ENCODE assay signal across 17 cellular contexts in the genomic region with DNA sequence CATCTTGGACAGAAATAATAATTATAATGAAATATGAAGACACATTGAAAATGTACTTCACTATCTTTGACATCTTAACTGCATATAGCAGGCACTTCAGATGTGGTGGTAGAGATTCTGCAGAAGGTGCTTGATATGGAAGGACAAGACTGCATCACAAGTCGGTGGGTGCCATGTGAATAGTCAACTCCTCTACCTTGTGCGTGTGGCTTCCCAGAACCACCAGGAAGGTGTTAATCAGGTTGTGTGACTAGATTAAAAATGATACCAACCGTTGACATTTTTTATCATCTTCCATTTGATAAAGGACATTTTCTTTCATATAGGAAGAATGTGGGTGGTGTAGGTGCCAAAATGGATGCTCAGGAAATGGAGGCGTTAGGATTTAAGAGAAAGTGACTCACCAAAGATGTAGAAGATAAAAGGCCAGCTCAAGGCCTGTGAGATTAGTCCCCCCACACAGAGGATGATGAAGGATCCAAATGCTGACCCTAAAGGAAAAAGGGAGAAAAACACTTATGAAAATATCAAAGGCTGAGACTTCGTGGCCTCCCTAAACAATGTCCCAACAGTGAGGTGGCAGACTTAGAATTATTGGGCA. TPM values are rescaled to one million over a fixed set of nuclear protein-coding genes. Genes with fewer than 3 reads are reported as not detected.
A peak's percentile ranks its signal among the peaks of the same experiment; 100 is the strongest.
DNase-seq lines count a peak whose midpoint lies in the region; ATAC-seq and TF ChIP-seq lines count a peak whose summit lies in the region.
"Had no signal": no experiment of that assay in that cellular context is flagged by ENCODE, and none has a peak within 500 bp of the region (broad histone marks: within the 10 kb centered on the region; RNA-seq: fewer than 3 reads in every experiment).

No MANE protein-coding gene starts in this region.

- DNase-seq in activated CD4-positive, alpha-beta memory T cell treated with anti-CD3 and anti-CD28 coated beads for 36 hours, result peak; percentile 52
- DNase-seq in activated CD4-positive, alpha-beta memory T cell treated with anti-CD3 and anti-CD28 coated beads, Interleukin-2, amount 10 ng/mL, durations not matched to agents 7 days and 5 days, result no peak
- DNase-seq in stimulated activated naive CD8-positive, alpha-beta T cell treated with anti-CD3 and anti-CD28 coated beads, Interleukin-15, Interleukin-2, amounts not matched to agents 100 U/mL and 50 U/mL, for 24 hours, result no peak
- no peak for DNase-seq in stimulated activated naive CD8-positive, alpha-beta T cell treated with anti-CD3 and anti-CD28 coated beads, Interleukin-15, amount 100 ng/mL, for 72 hours
- DNase-seq in activated naive CD8-positive, alpha-beta T cell treated with anti-CD3 and anti-CD28 coated beads, Interleukin-2, amount 50 U/mL, for 24 hours, result peak; percentile 9
- DNase-seq in GM20000 (ENCODE audit: low spot score), result no peak
- DNase-seq in left colon, result no peak
- DNase-seq: AML-193, Calu3, HCEC 1CT, IMR-90, NCI-H187 treated with DMSO at 0.1 percent for 48 hours, NCI-H446 treated with DMSO at 0.1 percent for 48 hours, NCI-H774, PC-9 had no signal

- H3K4me1 Mint-ChIP-seq in activated CD4-positive, alpha-beta memory T cell treated with anti-CD3 and anti-CD28 coated beads for 36 hours (ENCODE audit: low read depth), result peaks cover 40% of the 10 kb centered on the region
- peaks cover 4% of the 10 kb centered on the region for H3K4me1 Mint-ChIP-seq in activated CD4-positive, alpha-beta memory T cell treated with anti-CD3 and anti-CD28 coated beads, Interleukin-2, amount 10 ng/mL, durations not matched to agents 7 days and 5 days
- peaks cover 14% of the 10 kb centered on the region for H3K4me1 Mint-ChIP-seq in stimulated activated naive CD8-positive, alpha-beta T cell treated with anti-CD3 and anti-CD28 coated beads, Interleukin-15, amount 100 ng/mL, for 72 hours
- peaks cover 14% of the 10 kb centered on the region for H3K4me1 Mint-ChIP-seq in activated naive CD8-positive, alpha-beta T cell treated with anti-CD3 and anti-CD28 coated beads, Interleukin-2, amount 50 U/mL, for 24 hours

- TF ChIP-seq CTCF in GM20000 (IDR thresholded peaks at IDR 0.05; ENCODE audit: extremely low read depth, missing control alignments), result no peak

- intact Hi-C loops in activated CD4-positive, alpha-beta memory T cell treated with anti-CD3 and anti-CD28 coated beads for 36 hours (cut with micrococcal nuclease), result no loop called here
- intact Hi-C loops in left colon (cut with DNase I, micrococcal nuclease), result no loop called here

- peak overlapping the region; percentile 77 for H3K27ac Mint-ChIP-seq in activated CD4-positive, alpha-beta memory T cell treated with anti-CD3 and anti-CD28 coated beads for 36 hours
- no peak overlapping the region for H3K27ac Mint-ChIP-seq in activated CD4-positive, alpha-beta memory T cell treated with anti-CD3 and anti-CD28 coated beads, Interleukin-2, amount 10 ng/mL, durations not matched to agents 7 days and 5 days
- no peak overlapping the region for H3K27ac Mint-ChIP-seq in stimulated activated naive CD8-positive, alpha-beta T cell treated with anti-CD3 and anti-CD28 coated beads, Interleukin-15, amount 100 ng/mL, for 72 hours
- H3K27ac Mint-ChIP-seq in activated naive CD8-positive, alpha-beta T cell treated with anti-CD3 and anti-CD28 coated beads, Interleukin-2, amount 50 U/mL, for 24 hours, result peak overlapping the region; percentile 53

- H3K4me3 Mint-ChIP-seq in activated CD4-positive, alpha-beta memory T cell treated with anti-CD3 and anti-CD28 coated beads for 36 hours, result no peak overlapping the region
- H3K4me3 Mint-ChIP-seq in activated CD4-positive, alpha-beta memory T cell treated with anti-CD3 and anti-CD28 coated beads, Interleukin-2, amount 10 ng/mL, durations not matched to agents 7 days and 5 days, result no peak overlapping the region
- no peak overlapping the region for H3K4me3 Mint-ChIP-seq in stimulated activated naive CD8-positive, alpha-beta T cell treated with anti-CD3 and anti-CD28 coated beads, Interleukin-15, amount 100 ng/mL, for 72 hours
- H3K4me3 Mint-ChIP-seq in activated naive CD8-positive, alpha-beta T cell treated with anti-CD3 and anti-CD28 coated beads, Interleukin-2, amount 50 U/mL, for 24 hours, result no peak overlapping the region

- H3K9me3 Mint-ChIP-seq in activated CD4-positive, alpha-beta memory T cell treated with anti-CD3 and anti-CD28 coated beads for 36 hours, result peaks cover 3% of the 10 kb centered on the region
- H3K9me3 Mint-ChIP-seq in activated CD4-positive, alpha-beta memory T cell treated with anti-CD3 and anti-CD28 coated beads, Interleukin-2, amount 10 ng/mL, durations not matched to agents 7 days and 5 days, result peaks cover 8% of the 10 kb centered on the region
- H3K9me3 Mint-ChIP-seq in stimulated activated naive CD8-positive, alpha-beta T cell treated with anti-CD3 and anti-CD28 coated beads, Interleukin-15, amount 100 ng/mL, for 72 hours, result peaks cover 8 to 9% of the 10 kb centered on the region in 2 donors
- peaks cover 4% of the 10 kb centered on the region for H3K9me3 Mint-ChIP-seq in activated naive CD8-positive, alpha-beta T cell treated with anti-CD3 and anti-CD28 coated beads, Interleukin-2, amount 50 U/mL, for 24 hours

- POLR2A ChIA-PET in activated CD4-positive, alpha-beta memory T cell treated with anti-CD3 and anti-CD28 coated beads for 36 hours (lab: Charles Lee), result no interaction called here
- POLR2A ChIA-PET in activated CD4-positive, alpha-beta memory T cell treated with anti-CD3 and anti-CD28 coated beads, Interleukin-2, amount 10 ng/mL, durations not matched to agents 7 days and 5 days (lab: Charles Lee), result no interaction called here

- H3K36me3 Mint-ChIP-seq in activated CD4-positive, alpha-beta memory T cell treated with anti-CD3 and anti-CD28 coated beads for 36 hours, result peaks cover 4% of the 10 kb centered on the region
- no peaks in the 10 kb centered on the region for H3K36me3 Mint-ChIP-seq in activated CD4-positive, alpha-beta memory T cell treated with anti-CD3 and anti-CD28 coated beads, Interleukin-2, amount 10 ng/mL, durations not matched to agents 7 days and 5 days (ENCODE audit: low read depth)
- no peaks in the 10 kb centered on the region for H3K36me3 Mint-ChIP-seq in activated naive CD8-positive, alpha-beta T cell treated with anti-CD3 and anti-CD28 coated beads, Interleukin-2, amount 50 U/mL, for 24 hours (ENCODE audit: low read depth)

- ATAC-seq in stimulated activated naive CD8-positive, alpha-beta T cell treated with anti-CD3 and anti-CD28 coated beads, Interleukin-15, Interleukin-2, amounts not matched to agents 100 U/mL and 50 U/mL, for 24 hours, result peak; percentile 71
- ATAC-seq in stimulated activated naive CD8-positive, alpha-beta T cell treated with anti-CD3 and anti-CD28 coated beads, Interleukin-15, amount 100 ng/mL, for 72 hours, result no peak
- peak; percentile 80 for ATAC-seq in activated naive CD8-positive, alpha-beta T cell treated with anti-CD3 and anti-CD28 coated beads, Interleukin-2, amount 50 U/mL, for 24 hours
- ATAC-seq in left colon, result no peak
- ATAC-seq: GM12878 had no signal

- CTCF ChIA-PET in activated CD4-positive, alpha-beta memory T cell treated with anti-CD3 and anti-CD28 coated beads for 36 hours (lab: Charles Lee), result no interaction called here
- CTCF ChIA-PET in activated CD4-positive, alpha-beta memory T cell treated with anti-CD3 and anti-CD28 coated beads, Interleukin-2, amount 10 ng/mL, durations not matched to agents 7 days and 5 days (lab: Charles Lee), result interaction anchor here (1.3 kb wide), 1 partner anchor 85 kb away, joined by 3 read pairs; no protein-coding TSS in a partner anchor

- no peaks in the 10 kb centered on the region for H3K27me3 Mint-ChIP-seq in activated CD4-positive, alpha-beta memory T cell treated with anti-CD3 and anti-CD28 coated beads for 36 hours
- no peaks in the 10 kb centered on the region for H3K27me3 Mint-ChIP-seq in activated CD4-positive, alpha-beta memory T cell treated with anti-CD3 and anti-CD28 coated beads, Interleukin-2, amount 10 ng/mL, durations not matched to agents 7 days and 5 days
- peaks cover 7% of the 10 kb centered on the region for H3K27me3 Mint-ChIP-seq in stimulated activated naive CD8-positive, alpha-beta T cell treated with anti-CD3 and anti-CD28 coated beads, Interleukin-15, amount 100 ng/mL, for 72 hours
- H3K27me3 Mint-ChIP-seq in activated naive CD8-positive, alpha-beta T cell treated with anti-CD3 and anti-CD28 coated beads, Interleukin-2, amount 50 U/mL, for 24 hours, result peaks cover under 1% of the 10 kb centered on the region

RNA-seq across cellular contexts. Expression of a gene that starts 12.3 kb away (rescaled TPM):
- not detected for total RNA-seq in activated CD4-positive, alpha-beta memory T cell treated with anti-CD3 and anti-CD28 coated beads for 36 hours
- total RNA-seq in activated CD4-positive, alpha-beta memory T cell treated with anti-CD3 and anti-CD28 coated beads, Interleukin-2, amount 10 ng/mL, durations not matched to agents 7 days and 5 days, result not detected
- total RNA-seq in left colon, result not detected
- total RNA-seq: Calu3, GM12878, IMR-90, LHCN-M2, PC-9 had no signal

RNA-seq across cellular contexts. Expression of a gene that starts 44.1 kb away (rescaled TPM):
- under 1 TPM in 1 of 2 experiments, not detected in 1; 0.43 TPM for total RNA-seq in activated CD4-positive, alpha-beta memory T cell treated with anti-CD3 and anti-CD28 coated beads for 36 hours
- total RNA-seq in activated CD4-positive, alpha-beta memory T cell treated with anti-CD3 and anti-CD28 coated beads, Interleukin-2, amount 10 ng/mL, durations not matched to agents 7 days and 5 days, result under 1 TPM; 0.15 to 0.96 TPM
- not detected for total RNA-seq in left colon
- total RNA-seq: Calu3, GM12878, IMR-90, LHCN-M2, PC-9 had no signal

RNA-seq across cellular contexts. Expression of a gene that starts 44.4 kb away (rescaled TPM):
- total RNA-seq in activated CD4-positive, alpha-beta memory T cell treated with anti-CD3 and anti-CD28 coated beads for 36 hours, result 10 to 100 TPM; 29.5 to 30.8 TPM
- 10 to 100 TPM; 32.6 to 33.5 TPM for total RNA-seq in activated CD4-positive, alpha-beta memory T cell treated with anti-CD3 and anti-CD28 coated beads, Interleukin-2, amount 10 ng/mL, durations not matched to agents 7 days and 5 days
- 10 to 100 TPM in 1 of 2 donors, 1 to 10 TPM in 1; 9.6 to 13.2 TPM for total RNA-seq in left colon

Comparison
In these comparisons a context has a peak if more than half of its experiments do, and no peak if none do; other contexts are left out.
1. DNase-seq: peak in activated CD4-positive, alpha-beta memory T cell treated with anti-CD3 and anti-CD28 coated beads for 36 hours (single experiment) and activated naive CD8-positive, alpha-beta T cell treated with anti-CD3 and anti-CD28 coated beads, Interleukin-2, amount 50 U/mL, for 24 hours (single experiment); none in activated CD4-positive, alpha-beta memory T cell treated with anti-CD3 and anti-CD28 coated beads, Interleukin-2, amount 10 ng/mL, durations not matched to agents 7 days and 5 days (single experiment), stimulated activated naive CD8-positive, alpha-beta T cell treated with anti-CD3 and anti-CD28 coated beads, Interleukin-15, Interleukin-2, amounts not matched to agents 100 U/mL and 50 U/mL, for 24 hours (single experiment), stimulated activated naive CD8-positive, alpha-beta T cell treated with anti-CD3 and anti-CD28 coated beads, Interleukin-15, amount 100 ng/mL, for 72 hours (0 of 2), GM20000 (single experiment) and left colon (0 of 2).
2. H3K27ac Mint-ChIP-seq: peak in activated CD4-positive, alpha-beta memory T cell treated with anti-CD3 and anti-CD28 coated beads for 36 hours (single experiment) and activated naive CD8-positive, alpha-beta T cell treated with anti-CD3 and anti-CD28 coated beads, Interleukin-2, amount 50 U/mL, for 24 hours (single experiment); none in activated CD4-positive, alpha-beta memory T cell treated with anti-CD3 and anti-CD28 coated beads, Interleukin-2, amount 10 ng/mL, durations not matched to agents 7 days and 5 days (single experiment) and stimulated activated naive CD8-positive, alpha-beta T cell treated with anti-CD3 and anti-CD28 coated beads, Interleukin-15, amount 100 ng/mL, for 72 hours (0 of 2).
3. ATAC-seq: peak in stimulated activated naive CD8-positive, alpha-beta T cell treated with anti-CD3 and anti-CD28 coated beads, Interleukin-15, Interleukin-2, amounts not matched to agents 100 U/mL and 50 U/mL, for 24 hours (single experiment) and activated naive CD8-positive, alpha-beta T cell treated with anti-CD3 and anti-CD28 coated beads, Interleukin-2, amount 50 U/mL, for 24 hours (single experiment); none in stimulated activated naive CD8-positive, alpha-beta T cell treated with anti-CD3 and anti-CD28 coated beads, Interleukin-15, amount 100 ng/mL, for 72 hours (single experiment) and left colon (single experiment).